In the genomic region with DNA sequence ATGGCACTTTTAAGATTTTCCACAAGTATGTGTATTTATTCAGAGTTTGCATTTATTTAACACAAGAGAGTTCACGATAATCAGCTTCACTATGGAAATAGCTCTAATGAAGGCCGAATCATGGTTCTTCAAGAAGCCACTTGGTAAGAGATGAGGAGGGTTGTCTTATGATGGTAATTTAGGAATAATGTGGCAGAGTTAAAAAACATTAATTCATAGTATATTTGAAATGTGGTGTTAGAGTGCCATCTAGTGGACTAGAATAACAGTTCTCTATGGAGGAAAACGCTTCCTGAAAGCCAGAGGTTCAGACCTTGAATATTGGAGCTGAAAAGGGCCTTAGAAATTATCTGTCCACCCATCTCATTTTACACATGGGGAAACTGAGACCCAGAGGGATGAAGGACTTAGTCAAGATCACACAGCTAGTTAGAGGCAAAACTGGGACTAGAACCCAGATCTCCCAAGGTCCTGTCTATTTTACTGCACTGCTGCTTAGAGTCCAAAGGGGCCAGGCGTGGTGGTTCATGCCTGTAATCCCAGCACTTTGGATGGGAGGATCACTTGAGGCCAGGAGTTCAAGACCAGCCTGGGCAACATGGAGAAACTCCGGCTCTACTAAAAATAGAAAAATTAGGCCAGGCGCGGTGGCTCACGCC, we compare ENCODE assay signal across 8 cellular contexts. TPM values are rescaled to one million over a fixed set of nuclear protein-coding genes. Genes with fewer than 3 reads are reported as not detected.
A peak's percentile ranks its signal among the peaks of the same experiment; 100 is the strongest.
DNase-seq lines count a peak whose midpoint lies in the region; ATAC-seq and TF ChIP-seq lines count a peak whose summit lies in the region.

No MANE protein-coding gene starts in this region.

- no peaks in the 10 kb centered on the region for H3K27me3 ChIP-seq in neural progenitor cell

- no peaks in the 10 kb centered on the region for H3K79me2 ChIP-seq in neural progenitor cell (ENCODE audit: low read depth)

- no peak overlapping the region for H2AFZ ChIP-seq in neural progenitor cell (replicated peaks)

- peaks cover 13% of the 10 kb centered on the region for H3F3A ChIP-seq in neural progenitor cell (ENCODE audit: low read depth)

- H3K4me3 Mint-ChIP-seq in neural progenitor cell: no peak overlapping the region

- no peak overlapping the region for H3K27ac Mint-ChIP-seq in neural progenitor cell

- H3K27ac ChIP-seq in neural progenitor cell: no peak overlapping the region

- ATAC-seq in HG03469 (IDR thresholded peaks at IDR 0.05; ENCODE audit: unreplicated experiment) (no peak), HG02642 (IDR thresholded peaks at IDR 0.05; ENCODE audit: poor library complexity, unreplicated experiment) (no peak)

- peak; percentile 84 for TF ChIP-seq CTCF in neural progenitor cell (IDR thresholded peaks at IDR 0.05)

- no peak overlapping the region for H3K4me2 ChIP-seq in neural progenitor cell

- H3K9me3 Mint-ChIP-seq in neural progenitor cell: no peaks in the 10 kb centered on the region

- H3K4me1 ChIP-seq in neural progenitor cell: no peaks in the 10 kb centered on the region

- H3K4me1 Mint-ChIP-seq in neural progenitor cell: no peaks in the 10 kb centered on the region

- H3K9me3 ChIP-seq in neural progenitor cell (ENCODE audit: low read depth): no peaks in the 10 kb centered on the region

- H4K20me1 ChIP-seq in neural progenitor cell (ENCODE audit: low read depth): peaks cover 7% of the 10 kb centered on the region

- peaks cover 19% of the 10 kb centered on the region for H3K36me3 Mint-ChIP-seq in neural progenitor cell

- no peak overlapping the region for H3K9ac ChIP-seq in neural progenitor cell

- DNase-seq in ELR (ENCODE audit: low read depth) (peak; percentile 76), Kasumi-1 (lab: John Stamatoyannopoulos, UW) (peak; percentile 78 to 92), SK-N-DZ (ENCODE audit: low spot score) (peak; percentile 58), fibroblast of gingiva (ENCODE audit: low read depth) (peak; percentile 24), neural progenitor cell (ENCODE audit: low spot score) (peak; percentile 69)
- DNase-seq in stimulated activated CD4-positive, alpha-beta T cell treated with anti-CD3 and anti-CD28 coated beads, Interleukin-15, amount 100 ng/mL, for 24 hours: no peak

- H3K27me3 Mint-ChIP-seq in neural progenitor cell (ENCODE audit: insufficient read depth, low read depth): no peaks in the 10 kb centered on the region

- H3K36me3 ChIP-seq in neural progenitor cell: peaks cover 11% of the 10 kb centered on the region

- no peak overlapping the region for H3K4me3 ChIP-seq in neural progenitor cell

RNA-seq across cellular contexts. Expression of a gene that starts 33.8 kb away (rescaled TPM):
- 283 and 411 TPM in 2 replicates for polyA plus RNA-seq in SK-N-DZ (2014; cell fraction: cytosol; rRNA removed)
- polyA plus RNA-seq in SK-N-DZ (2014; cell fraction: nucleus; rRNA removed): 203 and 285 TPM in 2 replicates
- 454 and 543 TPM in 2 replicates for total RNA-seq in neural progenitor cell (ENCODE audit: low replicate concordance)
